25 cellular contexts compared by ENCODE assay signal in genomic region chr12:9323144-9323681, GRCh38.
DNase-seq lines count a peak whose midpoint lies in the region; ATAC-seq and TF ChIP-seq lines count a peak whose summit lies in the region.
"Had no signal": no experiment of that assay in that cellular context is flagged by ENCODE, and none has a peak within 500 bp of the region (broad histone marks: within the 10 kb centered on the region; RNA-seq: fewer than 3 reads in every experiment).

No MANE protein-coding gene starts in this region.

- H3K36me3 ChIP-seq in endodermal cell (ENCODE audit: control insufficient read depth, insufficient read depth, low read length) (no peaks in the 10 kb centered on the region), BE2C (no peaks in the 10 kb centered on the region)
- H3K36me3 ChIP-seq: BLaER1 had no signal

- peaks cover under 1% of the 10 kb centered on the region for H3K36me3 Mint-ChIP-seq in endodermal cell (ENCODE audit: low read depth)
- peaks cover 4% of the 10 kb centered on the region for H3K36me3 Mint-ChIP-seq in neural crest cell (ENCODE audit: low read depth)
- H3K36me3 Mint-ChIP-seq: CD4-positive, alpha-beta memory T cell; CD8-positive, alpha-beta memory T cell had no signal

- peak; percentile 18 for DNase-seq in OCI-M1 (lab: John Stamatoyannopoulos, UW)
- no peak for DNase-seq in endodermal cell
- DNase-seq in neural crest cell (ENCODE audit: low read depth, low spot score) = no peak
- DNase-seq in AML-193 (lab: John Stamatoyannopoulos, UW) = no peak
- DNase-seq in BE2C = no peak
- DNase-seq: 8988T; ACHN; C1 segment of cervical spinal cord; CD4-positive, alpha-beta memory T cell; CD4-positive, CD25-positive, alpha-beta regulatory T cell; CD8-positive, alpha-beta memory T cell; COR-L47; DMS 273 treated with DMSO at 0.1 percent for 48 hours; DMS153; DMS53; DMS79; DND-41; EL; GDM1 had no signal

- no peak overlapping the region for H3K9ac ChIP-seq in endodermal cell (ENCODE audit: extremely low read depth, low read length, poor library complexity, severe bottlenecking)
- H3K9ac ChIP-seq: BLaER1 had no signal

- H3K27me3 Mint-ChIP-seq in endodermal cell (ENCODE audit: insufficient read depth) (no peaks in the 10 kb centered on the region), neural crest cell (ENCODE audit: low read depth) (no peaks in the 10 kb centered on the region)
- H3K27me3 Mint-ChIP-seq: B cell; CD4-positive, alpha-beta memory T cell; CD4-positive, CD25-positive, alpha-beta regulatory T cell; CD8-positive, alpha-beta memory T cell had no signal

- H3K4me1 Mint-ChIP-seq in endodermal cell (peaks cover 27% of the 10 kb centered on the region), neural crest cell (peaks cover 8% of the 10 kb centered on the region)

- H3K9me3 Mint-ChIP-seq in endodermal cell = no peaks in the 10 kb centered on the region
- peaks cover 2% of the 10 kb centered on the region for H3K9me3 Mint-ChIP-seq in neural crest cell
- H3K9me3 Mint-ChIP-seq: CD14-positive monocyte; CD4-positive, alpha-beta memory T cell; CD4-positive, CD25-positive, alpha-beta regulatory T cell; CD8-positive, alpha-beta memory T cell had no signal

- H3K4me1 ChIP-seq in endodermal cell (ENCODE audit: control insufficient read depth, insufficient read depth, low read length) (no peaks in the 10 kb centered on the region), BE2C (no peaks in the 10 kb centered on the region)

- H3K27me3 ChIP-seq in endodermal cell (ENCODE audit: control insufficient read depth, insufficient read depth, low read length, poor library complexity, severe bottlenecking) (no peaks in the 10 kb centered on the region), BE2C (peaks cover 5% of the 10 kb centered on the region; the same call in 1 of the 2 replicates)
- H3K27me3 ChIP-seq: BLaER1 had no signal

- H3K4me3 Mint-ChIP-seq in endodermal cell (no peak overlapping the region), neural crest cell (no peak overlapping the region)
- H3K4me3 Mint-ChIP-seq: B cell; CD14-positive monocyte; CD4-positive, alpha-beta memory T cell; CD4-positive, CD25-positive, alpha-beta regulatory T cell; CD8-positive, alpha-beta memory T cell had no signal

- H3K9me3 ChIP-seq in endodermal cell (ENCODE audit: control insufficient read depth, low read length) (no peaks in the 10 kb centered on the region), BE2C (no peaks in the 10 kb centered on the region)
- H3K9me3 ChIP-seq: BLaER1 had no signal

- H3K4me3 ChIP-seq in endodermal cell (ENCODE audit: low read length) (no peak overlapping the region), BE2C (ENCODE audit: low read depth, low read length) (no peak overlapping the region)
- H3K4me3 ChIP-seq: BLaER1, GM12878 had no signal

- H3K27ac ChIP-seq in endodermal cell (ENCODE audit: low read depth, low read length) = no peak overlapping the region
- H3K27ac ChIP-seq: BLaER1 had no signal

- no peak for ATAC-seq in GM18519 (IDR thresholded peaks at IDR 0.05; ENCODE audit: low FRiP score, unreplicated experiment)
- no peak for ATAC-seq in GM19455 (IDR thresholded peaks at IDR 0.05; ENCODE audit: unreplicated experiment)
- ATAC-seq: GM12878 had no signal

- TF ChIP-seq CTCF in endodermal cell (conservative IDR thresholded peaks at IDR 0.05) (no peak), neural crest cell (conservative IDR thresholded peaks at IDR 0.05) (no peak), BE2C (IDR thresholded peaks at IDR 0.05; ENCODE audit: low read depth, low read length) (no peak)

- WGBS in endodermal cell (ENCODE audit: insufficient coverage in 1 of 2, insufficient read length in 1 of 2), 2 experiments = 79 to 80% methylated on average over 5 of the region's 5 CpGs

- H3K27ac Mint-ChIP-seq in endodermal cell = peak overlapping the region; percentile 20
- H3K27ac Mint-ChIP-seq in neural crest cell (ENCODE audit: unreplicated experiment) = peak overlapping the region; percentile 54
- H3K27ac Mint-ChIP-seq: B cell; CD4-positive, alpha-beta memory T cell; CD4-positive, CD25-positive, alpha-beta regulatory T cell had no signal
